19 cellular contexts compared by ENCODE assay signal in the genomic region with DNA sequence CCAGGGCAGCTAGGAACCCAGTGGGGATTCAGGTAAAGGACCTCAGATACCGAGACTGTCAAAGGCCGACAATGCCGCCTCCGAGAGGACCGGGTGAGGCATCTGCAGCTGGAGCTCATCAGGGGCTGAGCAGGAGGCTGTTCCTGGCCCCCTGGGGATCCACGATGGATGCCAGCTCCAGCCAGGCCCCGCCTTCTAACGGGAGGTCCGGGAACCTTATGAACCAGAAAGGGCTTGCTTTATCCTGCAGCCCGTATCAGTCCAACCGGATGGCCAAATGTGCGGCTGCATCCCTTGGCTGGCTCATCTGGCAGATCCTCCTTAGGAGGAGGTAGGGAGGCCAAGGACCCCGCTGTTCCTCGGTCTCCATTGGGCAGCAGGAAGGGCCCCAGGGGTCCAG. TPM values are rescaled to one million over a fixed set of nuclear protein-coding genes. Genes with fewer than 3 reads are reported as not detected.
DNase-seq lines count a peak whose midpoint lies in the region; ATAC-seq, FAIRE-seq and TF ChIP-seq lines count a peak whose summit lies in the region.
"Had no signal": no experiment of that assay in that cellular context is flagged by ENCODE, and none has a peak within 500 bp of the region (broad histone marks: within the 10 kb centered on the region; RNA-seq: fewer than 3 reads in every experiment).

No MANE protein-coding gene starts in this region.

- no peaks in the 10 kb centered on the region for H3K9me3 ChIP-seq in mucosa of descending colon
- H3K9me3 ChIP-seq in CD4-positive, alpha-beta memory T cell (ENCODE audit: control insufficient read depth in 1 of 2, low read length in 2 of 2): no peaks in the 10 kb centered on the region
- H3K9me3 ChIP-seq: BLaER1 treated with 17β-estradiol and CSF1 and Interleukin-3, amounts not matched to agents 10 nM and 100 nM had no signal

- H3K4me3 ChIP-seq in fibroblast of mammary gland (ENCODE audit: control insufficient read depth, low read depth, low read length): no peak overlapping the region
- H3K4me3 ChIP-seq in mucosa of descending colon: no peak overlapping the region
- H3K4me3 ChIP-seq in CD4-positive, alpha-beta memory T cell (ENCODE audit: low read length in 2 of 2): no peak overlapping the region
- H3K4me3 ChIP-seq: BLaER1 treated with 17β-estradiol and CSF1 and Interleukin-3, amounts not matched to agents 10 nM and 100 nM had no signal

- POLR2A ChIA-PET in CD4-positive, alpha-beta memory T cell (lab: Charles Lee; ENCODE audit: partially characterized antibody): interaction anchor here (1.5 kb wide), 1 partner anchor 319 kb away, joined by 4 read pairs; no protein-coding TSS in a partner anchor

- peak overlapping the region in 1 of 7 donors; percentile 57 for H3K27ac Mint-ChIP-seq in CD4-positive, alpha-beta memory T cell
- H3K27ac Mint-ChIP-seq: activated CD8-positive, alpha-beta T cell treated with anti-CD3 and anti-CD28 coated beads for 36 hours had no signal

- peaks cover 2 to 14% (median 3%) of the 10 kb centered on the region in 4 donors for H3K4me1 Mint-ChIP-seq in CD4-positive, alpha-beta memory T cell

- peaks cover 8 to 20% of the 10 kb centered on the region in 2 donors for H3K36me3 Mint-ChIP-seq in CD4-positive, alpha-beta memory T cell

- no peaks in the 10 kb centered on the region for H3K4me1 ChIP-seq in mucosa of descending colon (ENCODE audit: low read depth)
- no peaks in the 10 kb centered on the region for H3K4me1 ChIP-seq in CD4-positive, alpha-beta memory T cell (ENCODE audit: insufficient read depth, low read length)

- peaks cover 0 to 5% (median 0%) of the 10 kb centered on the region in 8 donors for H3K9me3 Mint-ChIP-seq in CD4-positive, alpha-beta memory T cell
- H3K9me3 Mint-ChIP-seq: activated CD8-positive, alpha-beta T cell treated with anti-CD3 and anti-CD28 coated beads for 36 hours; H9 had no signal

- H3K4me3 Mint-ChIP-seq in CD4-positive, alpha-beta memory T cell: no peak overlapping the region
- H3K4me3 Mint-ChIP-seq: activated CD8-positive, alpha-beta T cell treated with anti-CD3 and anti-CD28 coated beads for 36 hours; H9 had no signal

- intact Hi-C loops in mucosa of descending colon (cut with DNase I, micrococcal nuclease): no loop called here
- intact Hi-C loops in CD4-positive, alpha-beta memory T cell (cut with micrococcal nuclease): loop anchor here (1.0 to 5.0 kb wide), 4 partner anchors 319 to 543 kb away; no protein-coding TSS in a partner anchor

- ATAC-seq in mucosa of descending colon: peak; percentile 2
- ATAC-seq in GM18870 (IDR thresholded peaks at IDR 0.05; ENCODE audit: unreplicated experiment): no peak
- ATAC-seq: activated CD8-positive, alpha-beta T cell treated with anti-CD3 and anti-CD28 coated beads for 36 hours had no signal

- H3K27me3 Mint-ChIP-seq in CD4-positive, alpha-beta memory T cell: peaks cover 0 to 2% of the 10 kb centered on the region in 2 donors

- TF ChIP-seq CTCF in fibroblast of mammary gland (conservative IDR thresholded peaks at IDR 0.05; ENCODE audit: control insufficient read depth, insufficient read depth, low read depth, low read length) (no peak), mucosa of descending colon (IDR thresholded peaks at IDR 0.05) (no peak)

- FAIRE-seq in RCC 7860 (lab: Jason Lieb, UNC): no peak
- FAIRE-seq: GM18507 had no signal

- no peaks in the 10 kb centered on the region for H3K36me3 ChIP-seq in mucosa of descending colon (ENCODE audit: low read depth)
- H3K36me3 ChIP-seq in CD4-positive, alpha-beta memory T cell (ENCODE audit: insufficient read depth, low read length): peaks cover 11% of the 10 kb centered on the region

- no peak overlapping the region for H3K27ac ChIP-seq in CD4-positive, alpha-beta memory T cell (ENCODE audit: low read depth, low read length)
- H3K27ac ChIP-seq: BLaER1 treated with 17β-estradiol and CSF1 and Interleukin-3, amounts not matched to agents 10 nM and 100 nM; HL-60 had no signal

- CTCF ChIA-PET in CD4-positive, alpha-beta memory T cell (lab: Charles Lee; ENCODE audit: partially characterized antibody): interaction anchor here (0.7 to 5.1 kb wide), 14 partner anchors 21 to 377 kb away, joined by 3 to 100 read pairs (median 7); no protein-coding TSS in a partner anchor

- DNase-seq in COR-L47 (lab: John Stamatoyannopoulos, UW) (peak; percentile 18), NCI-H226 (peak; percentile 4), fibroblast of mammary gland (ENCODE audit: low read depth) (peak; percentile 77), mucosa of descending colon (no peak), RCC 7860 (ENCODE audit: low spot score) (no peak), OCI-M1 (lab: John Stamatoyannopoulos, UW) (no peak)
- no peak for DNase-seq in CD4-positive, alpha-beta memory T cell
- DNase-seq: activated CD8-positive, alpha-beta T cell treated with anti-CD3 and anti-CD28 coated beads for 36 hours; activated effector memory CD4-positive, alpha-beta T cell treated with anti-CD3 and anti-CD28 coated beads, Interleukin-2, amount 50 U/mL, for 16 hours; effector CD8-positive, alpha-beta T cell; GF-D8; H9; NCI-H1694; retina; stimulated activated CD4-positive, alpha-beta T cell treated with anti-CD3 and anti-CD28 coated beads, Interleukin-4, amount 100 ng/mL, for 24 hours had no signal

- H3K27me3 ChIP-seq in CD4-positive, alpha-beta memory T cell (ENCODE audit: insufficient read depth, low read length): no peaks in the 10 kb centered on the region

RNA-seq across cellular contexts. Expression of gene SLC45A1, which starts 32.0 kb away (rescaled TPM):
- total RNA-seq in mucosa of descending colon: 1 to 10 TPM in 1 of 3 donors, under 1 TPM in 1, not detected in 1; 0.55 to 3.9 TPM
- total RNA-seq in CD4-positive, alpha-beta memory T cell: 1 to 10 TPM in 1 of 2 experiments, under 1 TPM in 1; 0.94 to 1.2 TPM
- under 1 TPM; 0.33 to 0.52 TPM for polyA plus RNA-seq in CD4-positive, alpha-beta memory T cell

Comparison
In these comparisons a context has a peak if more than half of its experiments do, and no peak if none do; other contexts are left out.
1. DNase-seq: peak in COR-L47 (single experiment), NCI-H226 (single experiment) and fibroblast of mammary gland (single experiment); none in mucosa of descending colon (0 of 3), CD4-positive, alpha-beta memory T cell (0 of 5), RCC 7860 (single experiment) and OCI-M1 (single experiment).